Comparison of ENCODE assay signal across 12 cellular contexts in genomic region chr12:110669193-110669502, GRCh38. TPM values are rescaled to one million over a fixed set of nuclear protein-coding genes. Genes with fewer than 3 reads are reported as not detected.
DNase-seq lines count a peak whose midpoint lies in the region; ATAC-seq, FAIRE-seq and TF ChIP-seq lines count a peak whose summit lies in the region.
"Had no signal": no experiment of that assay in that cellular context is flagged by ENCODE, and none has a peak within 500 bp of the region (broad histone marks: within the 10 kb centered on the region; RNA-seq: fewer than 3 reads in every experiment).

No MANE protein-coding gene starts in this region.

- no peak overlapping the region for H3K4me2 ChIP-seq in GM23248 (ENCODE audit: unreplicated experiment)

- peaks cover 61% of the 10 kb centered on the region for H3K4me1 Mint-ChIP-seq in activated naive CD8-positive, alpha-beta T cell treated with anti-CD3 and anti-CD28 coated beads, Interleukin-2, amount 50 U/mL, for 24 hours

- no peaks in the 10 kb centered on the region for H3K9me2 ChIP-seq in GM23248 (ENCODE audit: insufficient read depth)

- H3K36me3 Mint-ChIP-seq in activated naive CD8-positive, alpha-beta T cell treated with anti-CD3 and anti-CD28 coated beads, Interleukin-2, amount 50 U/mL, for 24 hours (ENCODE audit: low read depth) = peaks cover 55% of the 10 kb centered on the region

- H3K4me3 ChIP-seq in GM06990 (replicated peaks; ENCODE audit: low read depth, low read length) (peak overlapping the region; percentile 70), GM23248 (no peak overlapping the region)

- H3K36me3 ChIP-seq in GM06990 (ENCODE audit: control insufficient read depth, insufficient read depth, low read length) = peaks cover 9% of the 10 kb centered on the region
- no peaks in the 10 kb centered on the region for H3K36me3 ChIP-seq in GM23248 (ENCODE audit: low read depth)

- in situ Hi-C loops in GM23248 (cut with MboI) = no loop called here

- no peak overlapping the region for H3K9ac ChIP-seq in GM23248

- ATAC-seq in HG03280 (IDR thresholded peaks at IDR 0.05; ENCODE audit: unreplicated experiment) = peak; percentile 33
- no peak for ATAC-seq in activated naive CD8-positive, alpha-beta T cell treated with anti-CD3 and anti-CD28 coated beads, Interleukin-2, amount 50 U/mL, for 24 hours

- FAIRE-seq in GM19239 (lab: Jason Lieb, UNC) = peak; percentile 95
- FAIRE-seq: H54 had no signal

- DNase-seq in GM06990 (ENCODE audit: extremely low read depth, insufficient read length) = peak; percentile 74
- DNase-seq in GM19239 (ENCODE audit: insufficient read length, low spot score) = no peak
- no peak for DNase-seq in activated naive CD8-positive, alpha-beta T cell treated with anti-CD3 and anti-CD28 coated beads, Interleukin-2, amount 50 U/mL, for 24 hours
- DNase-seq in activated CD4-positive, CD25-positive, alpha-beta regulatory T cell treated with anti-CD3 and anti-CD28 coated beads, Interleukin-2, amount 50 U/mL, for 72 hours = no peak
- DNase-seq in GM23248 = no peak
- no peak for DNase-seq in midbrain (lab: John Stamatoyannopoulos, UW)
- no peak for DNase-seq in cerebellar nuclear complex (lab: John Stamatoyannopoulos, UW)
- DNase-seq: DND-41, NCI-H69 had no signal

- H2AFZ ChIP-seq in GM23248 = no peak overlapping the region

- peaks cover 9% of the 10 kb centered on the region for H3K9me3 Mint-ChIP-seq in activated naive CD8-positive, alpha-beta T cell treated with anti-CD3 and anti-CD28 coated beads, Interleukin-2, amount 50 U/mL, for 24 hours

- no peak for TF ChIP-seq CTCF in GM06990 (IDR thresholded peaks at IDR 0.05; ENCODE audit: insufficient read depth, low read length, poor library complexity, severe bottlenecking)

- H3F3A ChIP-seq in GM23248 (ENCODE audit: insufficient read depth) = no peaks in the 10 kb centered on the region

- peak overlapping the region; percentile 52 for H3K4me3 Mint-ChIP-seq in activated naive CD8-positive, alpha-beta T cell treated with anti-CD3 and anti-CD28 coated beads, Interleukin-2, amount 50 U/mL, for 24 hours

- peaks cover 11% of the 10 kb centered on the region for H3K9me3 ChIP-seq in GM23248 (ENCODE audit: low read depth)

- H3K27ac ChIP-seq in GM23248 = no peak overlapping the region

- no peaks in the 10 kb centered on the region for H3K27me3 ChIP-seq in GM06990 (replicated peaks; ENCODE audit: control insufficient read depth, insufficient read depth, low read length)
- H3K27me3 ChIP-seq in GM23248 (replicated peaks; ENCODE audit: insufficient read depth) = no peaks in the 10 kb centered on the region

- peak overlapping the region; percentile 96 for H3K27ac Mint-ChIP-seq in activated naive CD8-positive, alpha-beta T cell treated with anti-CD3 and anti-CD28 coated beads, Interleukin-2, amount 50 U/mL, for 24 hours
- H3K27ac Mint-ChIP-seq: progenitor cell of endocrine pancreas had no signal

- no peaks in the 10 kb centered on the region for H4K20me1 ChIP-seq in GM23248 (ENCODE audit: insufficient read depth)

- no peaks in the 10 kb centered on the region for H3K27me3 Mint-ChIP-seq in activated naive CD8-positive, alpha-beta T cell treated with anti-CD3 and anti-CD28 coated beads, Interleukin-2, amount 50 U/mL, for 24 hours
- H3K27me3 Mint-ChIP-seq: progenitor cell of endocrine pancreas had no signal

- no peaks in the 10 kb centered on the region for H3K79me2 ChIP-seq in GM23248 (ENCODE audit: insufficient read depth)

- 18 to 30% methylated on average over 5 of the region's 5 CpGs for WGBS in GM23248 (ENCODE audit: low coverage in 1 of 2, low lambda C conversion rate in 2 of 2, missing lambda C conversion rate in 2 of 2), 2 experiments

- no peaks in the 10 kb centered on the region for H3K4me1 ChIP-seq in GM23248 (ENCODE audit: insufficient read depth)

RNA-seq across cellular contexts. Expression of gene HVCN1, which starts 19.8 kb away (rescaled TPM):
- total RNA-seq in GM23248 (2014; rRNA removed; shearing (Covaris generic)) = 4.1 and 7.6 TPM in 2 replicates
- polyA plus RNA-seq in GM23248 (2016; fragmentation: Nextera tagmentation; extraction: Ambion mirVana) = 3.0 and 3.1 TPM in 2 replicates

RNA-seq across cellular contexts. Expression of gene TCTN1, which starts 55.2 kb away (rescaled TPM):
- 34.4 and 44.3 TPM in 2 replicates for total RNA-seq in GM23248 (2014; rRNA removed; shearing (Covaris generic))
- 58.1 and 65.2 TPM in 2 replicates for polyA plus RNA-seq in GM23248 (2016; fragmentation: Nextera tagmentation; extraction: Ambion mirVana)
